8 cellular contexts compared by ENCODE assay signal in genomic region chr3:185984203-185984602, GRCh38. TPM values are rescaled to one million over a fixed set of nuclear protein-coding genes. Genes with fewer than 3 reads are reported as not detected.
DNase-seq lines count a peak whose midpoint lies in the region; ATAC-seq, FAIRE-seq and TF ChIP-seq lines count a peak whose summit lies in the region.
"Had no signal": no experiment of that assay in that cellular context is flagged by ENCODE, and none has a peak within 500 bp of the region (broad histone marks: within the 10 kb centered on the region; RNA-seq: fewer than 3 reads in every experiment).

No MANE protein-coding gene starts in this region.

- TF ChIP-seq RAD21 in GM12878 (IDR thresholded peaks at IDR 0.05; ENCODE audit: insufficient read depth, low read depth, low read length), result no peak

- H3K27ac ChIP-seq in A673 (ENCODE audit: low read depth, low read length, poor library complexity, severe bottlenecking) (peak overlapping the region; percentile 35), GM23338 (ENCODE audit: low read depth) (no peak overlapping the region), GM12878 (ENCODE audit: control insufficient read depth, insufficient read depth) (no peak overlapping the region), neural progenitor cell (no peak overlapping the region)
- H3K27ac ChIP-seq: Peyer's patch had no signal

- no peaks in the 10 kb centered on the region; the same call in 2 of the 3 replicates for H3K4me1 Mint-ChIP-seq in GM23338
- peaks cover 11% of the 10 kb centered on the region for H3K4me1 Mint-ChIP-seq in neural progenitor cell

- FAIRE-seq in GM12878 (lab: Jason Lieb, UNC), result no peak

- H4K20me1 ChIP-seq in GM23338 (replicated peaks; ENCODE audit: insufficient read depth), result no peaks in the 10 kb centered on the region
- H4K20me1 ChIP-seq in GM12878 (ENCODE audit: control insufficient read depth, insufficient read depth), result no peaks in the 10 kb centered on the region
- no peaks in the 10 kb centered on the region for H4K20me1 ChIP-seq in neural progenitor cell (ENCODE audit: low read depth)

- no peaks in the 10 kb centered on the region; the same call in 2 of the 3 replicates for H3K9me3 Mint-ChIP-seq in GM23338
- H3K9me3 Mint-ChIP-seq in neural progenitor cell, result no peaks in the 10 kb centered on the region

- H3K4me1 ChIP-seq in A673 (ENCODE audit: insufficient read depth, low read length, poor library complexity, severe bottlenecking) (peaks cover 25% of the 10 kb centered on the region), GM23338 (ENCODE audit: insufficient read depth) (no peaks in the 10 kb centered on the region), GM12878 (ENCODE audit: control insufficient read depth, insufficient read depth, low read length) (no peaks in the 10 kb centered on the region), neural progenitor cell (peaks cover 14% of the 10 kb centered on the region)

- H3K36me3 ChIP-seq in A673 (ENCODE audit: insufficient read depth, low read length, poor library complexity, severe bottlenecking) (no peaks in the 10 kb centered on the region), GM23338 (ENCODE audit: insufficient read depth) (no peaks in the 10 kb centered on the region), GM12878 (ENCODE audit: control insufficient read depth in 2 of 2, insufficient read depth in 2 of 2, low read length in 1 of 2) (no peaks in the 10 kb centered on the region), neural progenitor cell (no peaks in the 10 kb centered on the region)
- H3K36me3 ChIP-seq: Peyer's patch had no signal

- H3K4me2 ChIP-seq in GM23338, result peak overlapping the region; percentile 83; the same call in 1 of the 2 replicates
- H3K4me2 ChIP-seq in GM12878 (ENCODE audit: control insufficient read depth, insufficient read depth), result no peak overlapping the region
- H3K4me2 ChIP-seq in neural progenitor cell, result peak overlapping the region; percentile 73

- H3K27ac Mint-ChIP-seq in GM23338 (no peak overlapping the region), neural progenitor cell (no peak overlapping the region)

- H3K4me3 Mint-ChIP-seq in GM23338 (no peak overlapping the region), neural progenitor cell (no peak overlapping the region)

- no peaks in the 10 kb centered on the region for H3K36me3 Mint-ChIP-seq in GM23338 (ENCODE audit: low read depth)
- no peaks in the 10 kb centered on the region for H3K36me3 Mint-ChIP-seq in neural progenitor cell

- WGBS in GM12878 (ENCODE audit: insufficient coverage, insufficient replicate concordance, low lambda C conversion rate, missing lambda C conversion rate), result 64% methylated on average over 3 of the region's 3 CpGs

- peaks cover 8% of the 10 kb centered on the region for H3K27me3 Mint-ChIP-seq in GM23338 (ENCODE audit: insufficient read depth, low read depth, poor library complexity)
- peaks cover 7% of the 10 kb centered on the region for H3K27me3 Mint-ChIP-seq in neural progenitor cell (ENCODE audit: insufficient read depth, low read depth)

- no peaks in the 10 kb centered on the region for H3K27me3 ChIP-seq in A673 (replicated peaks; ENCODE audit: insufficient read depth, low read depth, low read length, poor library complexity)
- no peaks in the 10 kb centered on the region for H3K27me3 ChIP-seq in GM23338 (ENCODE audit: insufficient read depth)
- no peaks in the 10 kb centered on the region for H3K27me3 ChIP-seq in GM12878 (replicated peaks in 1 of 2; ENCODE audit: control insufficient read depth in 2 of 2, insufficient read depth in 2 of 2, low read length in 1 of 2)
- H3K27me3 ChIP-seq in neural progenitor cell, result peaks cover 18% of the 10 kb centered on the region
- H3K27me3 ChIP-seq: Peyer's patch had no signal

- H3K9ac ChIP-seq in GM12878 (ENCODE audit: control insufficient read depth, insufficient read depth, low read length) (no peak overlapping the region), neural progenitor cell (no peak overlapping the region)

- RAD21 ChIA-PET in GM12878 (lab: Charles Lee; ENCODE audit: unreplicated experiment), result no interaction called here

- intact Hi-C loops in A673 (cut with micrococcal nuclease; ENCODE audit: unreplicated experiment) (loop anchor here (1.0 to 5.0 kb wide), 6 partner anchors 125 to 628 kb away; partner anchors contain the start of genes AHSG and ETV5), GM12878 (cut with micrococcal nuclease; ENCODE audit: unreplicated experiment) (no loop called here)

- SMC1A ChIA-PET in GM12878 (lab: Charles Lee; ENCODE audit: uncharacterized antibody, unreplicated experiment), result no interaction called here

- BruUV-seq in A673 (replicated peaks; lab: Mats Ljungman, UMichigan) (no TSS peak), GM12878 (replicated peaks; lab: Mats Ljungman, UMichigan) (no TSS peak)

- H3K9me3 ChIP-seq in A673 (ENCODE audit: low read depth, low read length, poor library complexity, severe bottlenecking), result no peaks in the 10 kb centered on the region
- no peaks in the 10 kb centered on the region for H3K9me3 ChIP-seq in GM12878 (replicated peaks; ENCODE audit: control insufficient read depth, insufficient read depth, low read length)
- H3K9me3 ChIP-seq in neural progenitor cell (ENCODE audit: low read depth), result no peaks in the 10 kb centered on the region
- H3K9me3 ChIP-seq: Peyer's patch had no signal

- CTCF ChIA-PET in A673 (lab: Charles Lee) (no interaction called here), GM12878 (lab: Yijun Ruan, JAX) (no interaction called here)

- H3K79me2 ChIP-seq in GM23338 (replicated peaks; ENCODE audit: insufficient read depth) (no peaks in the 10 kb centered on the region), GM12878 (ENCODE audit: control insufficient read depth, insufficient read depth, low read length) (no peaks in the 10 kb centered on the region), neural progenitor cell (ENCODE audit: low read depth) (no peaks in the 10 kb centered on the region)

- ATAC-seq in GM23338 (no peak; the same call in 2 of the 3 replicates), GM12878 (peak; percentile 32), HG03442 (IDR thresholded peaks at IDR 0.05; ENCODE audit: unreplicated experiment) (no peak)

- H3K4me3 ChIP-seq in A673 (ENCODE audit: low read depth, low read length, poor library complexity, severe bottlenecking), result peak overlapping the region; percentile 31
- peak overlapping the region; percentile 52; the same call in 1 of the 2 replicates for H3K4me3 ChIP-seq in GM23338
- no peak overlapping the region for H3K4me3 ChIP-seq in GM12878
- H3K4me3 ChIP-seq in neural progenitor cell, result peak overlapping the region; percentile 36
- H3K4me3 ChIP-seq: Peyer's patch had no signal

- peak; percentile 43 for DNase-seq in A673 (ENCODE audit: low spot score)
- DNase-seq in GM23338 (ENCODE audit: low spot score), result no peak
- no peak for DNase-seq in GM12878 (ENCODE audit: low read depth, low spot score)
- no peak for DNase-seq in neural progenitor cell (ENCODE audit: low spot score)
- no peak for DNase-seq in stimulated activated naive CD4-positive, alpha-beta T cell treated with Interleukin-2 at 50 U/mL for 16 hours (lab: John Stamatoyannopoulos, UW)
- no peak for DNase-seq in pons (ENCODE audit: low spot score)

- TF ChIP-seq EP300 in GM12878 (IDR thresholded peaks at IDR 0.05; ENCODE audit: borderline replicate concordance in 1 of 2, control insufficient read depth in 1 of 2, low read depth in 2 of 2, low read length in 2 of 2), result no peak

- TF ChIP-seq POLR2A in GM12878 (IDR thresholded peaks at IDR 0.05; ENCODE audit: low read depth, low read length), result no peak

- TF ChIP-seq CTCF in A673 (conservative IDR thresholded peaks at IDR 0.05; ENCODE audit: low read depth, low read length) (no peak), GM23338 (conservative IDR thresholded peaks at IDR 0.05; ENCODE audit: low read depth in 2 of 2) (no peak), GM12878 (IDR thresholded peaks at IDR 0.05 in 2 of 3, conservative IDR thresholded peaks at IDR 0.05 in 1 of 3; ENCODE audit: control insufficient read depth in 2 of 3, extremely low read depth in 1 of 3, insufficient read depth in 1 of 3, low read depth in 3 of 3, low read length in 3 of 3) (no peak), neural progenitor cell (IDR thresholded peaks at IDR 0.05) (no peak)

- POLR2A ChIA-PET in A673 (lab: Charles Lee; ENCODE audit: low non-redundant PET) (no interaction called here), GM12878 (lab: Charles Lee) (no interaction called here)

- in situ Hi-C loops in GM12878 (cut with MboI), result loop anchor here (5.0 kb wide), 3 partner anchors 258 to 623 kb away; no protein-coding TSS in a partner anchor

- H2AFZ ChIP-seq in GM23338 (peak overlapping the region; percentile 98), GM12878 (ENCODE audit: control insufficient read depth, low read depth, low read length) (no peak overlapping the region), neural progenitor cell (replicated peaks) (peak overlapping the region; percentile 73)

- H3F3A ChIP-seq in GM23338 (replicated peaks; ENCODE audit: low read depth), result no peaks in the 10 kb centered on the region; the same call in 1 of the 2 replicates
- peaks cover 7% of the 10 kb centered on the region for H3F3A ChIP-seq in neural progenitor cell (ENCODE audit: low read depth)

- H3K9me2 ChIP-seq in GM23338 (ENCODE audit: insufficient read depth), result no peaks in the 10 kb centered on the region

TF ChIP-seq in GM23338, 12 proteins besides CTCF, POLR2A, EP300 and RAD21 (continues in another document):
- no peak for TF ChIP-seq EZH2 (IDR thresholded peaks at IDR 0.05; ENCODE audit: low read depth, unreplicated experiment)

RNA-seq across cellular contexts. Expression of gene TRA2B, which starts 46.4 kb away (rescaled TPM):
- total RNA-seq in A673 (2021), result 328 and 339 TPM in 2 replicates
- 323 and 602 TPM in 2 replicates for total RNA-seq in GM23338 (2014; rRNA removed; shearing (Covaris generic))
- 360 and 368 TPM in 2 replicates for polyA plus RNA-seq in GM23338 (2016; fragmentation: Nextera tagmentation; extraction: Ambion mirVana)
- total RNA-seq in GM12878 (2013; cell fraction: nucleolus; rRNA removed), result 623 and 632 TPM in 2 replicates
- total RNA-seq in GM12878 (2014; rRNA removed), result 302 and 313 TPM in 2 replicates
- total RNA-seq in GM12878 (2014; rRNA removed; fragmentation: Illumina TruSeq; extraction: Trizol), result 286 and 317 TPM in 2 replicates
- total RNA-seq in GM12878 (2021), result 213 and 233 TPM in 2 replicates
- polyA plus RNA-seq in GM12878 (2011; ENCODE audit: low read depth), result 121 TPM
- 284 and 406 TPM in 2 replicates for polyA plus RNA-seq in GM12878 (2011; rRNA removed)
- polyA plus RNA-seq in GM12878 (2011; cell fraction: cytosol; rRNA removed), result 144 and 166 TPM in 2 replicates
- 281 and 356 TPM in 2 replicates for polyA plus RNA-seq in GM12878 (2011; cell fraction: nucleus; rRNA removed)
- 129 and 187 TPM in 2 replicates for polyA plus RNA-seq in GM12878 (2012)
- 271 and 356 TPM in 2 replicates for polyA plus RNA-seq in GM12878 (2014; fragmentation: Illumina TruSeq; extraction: Trizol)
- polyA plus RNA-seq in GM12878 (2014; fragmentation: Nextera tagmentation; extraction: Ambion mirVana), result 100 to 1,000 TPM; 130 to 153 TPM
- polyA plus RNA-seq in GM12878 (2014; rRNA removed), result 267 and 277 TPM in 2 replicates
- polyA plus RNA-seq in GM12878 (2016; fragmentation: Nextera tagmentation; extraction: Ambion mirVana), result 100 to 1,000 TPM; 285 to 291 TPM
- 214 and 234 TPM in 2 replicates for polyA minus RNA-seq in GM12878 (2011; rRNA and poly(A)+ RNA removed)
- 134 and 165 TPM in 2 replicates for polyA minus RNA-seq in GM12878 (2011; cell fraction: cytosol; rRNA and poly(A)+ RNA removed)
- polyA minus RNA-seq in GM12878 (2011; cell fraction: nucleus; rRNA and poly(A)+ RNA removed), result 363 and 564 TPM in 2 replicates
- 310 and 431 TPM in 2 replicates for total RNA-seq in neural progenitor cell (ENCODE audit: low replicate concordance)
